ENCODE assay signal across 25 cellular contexts in the genomic region with DNA sequence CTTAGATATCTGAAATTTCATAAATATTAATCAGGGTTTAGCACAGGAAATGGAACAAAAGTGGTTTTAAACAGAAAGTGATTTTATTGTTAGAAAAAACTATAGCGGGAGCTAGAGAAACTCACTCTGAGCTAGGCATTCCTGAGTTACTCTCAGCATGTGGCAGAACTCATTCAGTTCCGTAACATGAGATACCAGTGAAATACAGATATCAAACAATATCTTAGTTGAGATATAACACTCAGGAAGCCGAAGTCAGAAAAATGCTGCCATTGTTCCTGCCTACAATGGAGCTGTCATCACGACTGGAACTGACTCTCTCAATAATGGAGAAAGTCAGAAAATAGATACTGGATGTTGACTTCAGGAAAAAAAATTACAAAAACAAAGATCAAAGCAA.
"Had no signal": no experiment of that assay in that cellular context is flagged by ENCODE, and none has a peak within 500 bp of the region (broad histone marks: within the 10 kb centered on the region; RNA-seq: fewer than 3 reads in every experiment).

No MANE protein-coding gene starts in this region.

- H3K27me3 Mint-ChIP-seq: effector memory CD8-positive, alpha-beta T cell; naive thymus-derived CD4-positive, alpha-beta T cell had no signal

- H3K9me3 Mint-ChIP-seq: nephron progenitor cell had no signal

- H3K4me3 ChIP-seq: esophagus muscularis mucosa, gastroesophageal sphincter, left ventricle myocardium inferior, lower lobe of right lung, right atrium auricular region, sigmoid colon, skin epidermis, stomach, thoracic aorta, transverse colon had no signal

- ATAC-seq: effector memory CD8-positive, alpha-beta T cell; gastroesophageal sphincter; left cardiac atrium; lower lobe of right lung; naive thymus-derived CD4-positive, alpha-beta T cell had no signal

- H3K4me3 Mint-ChIP-seq: effector memory CD8-positive, alpha-beta T cell; immature natural killer cell; naive thymus-derived CD4-positive, alpha-beta T cell; nephron progenitor cell had no signal

- DNase-seq: effector memory CD8-positive, alpha-beta T cell; foreskin fibroblast; immature natural killer cell; kidney; left cardiac atrium; left ventricle myocardium inferior; lower lobe of right lung; mesenchymal stem cell; naive thymus-derived CD4-positive, alpha-beta T cell; nephron progenitor cell; posterior cingulate gyrus; sigmoid colon; stimulated activated CD4-positive, alpha-beta T cell treated with anti-CD3 and anti-CD28 coated beads, Interleukin-2, amount 100 ng/mL, for 24 hours; stimulated activated CD4-positive, alpha-beta T cell treated with anti-CD3 and anti-CD28 coated beads, Interleukin-4, amount 100 ng/mL, for 4 hours; stimulated activated naive CD4-positive, alpha-beta T cell; stomach; substantia nigra; transverse colon had no signal

- H3K27ac Mint-ChIP-seq: effector memory CD8-positive, alpha-beta T cell; immature natural killer cell; naive thymus-derived CD4-positive, alpha-beta T cell; nephron progenitor cell had no signal

- H3K36me3 ChIP-seq: esophagus muscularis mucosa, gastroesophageal sphincter, left ventricle myocardium inferior, lower lobe of right lung, neutrophil, right atrium auricular region, sigmoid colon, stomach, thoracic aorta, transverse colon had no signal

- H3K36me3 Mint-ChIP-seq: immature natural killer cell; naive thymus-derived CD4-positive, alpha-beta T cell had no signal

- H3K27ac ChIP-seq: epithelial cell of prostate, esophagus muscularis mucosa, gastroesophageal sphincter, left ventricle myocardium inferior, lower lobe of right lung, neutrophil, right atrium auricular region, sigmoid colon, skin epidermis, stomach, thoracic aorta, transverse colon had no signal

- H3K9me3 ChIP-seq: esophagus muscularis mucosa, gastroesophageal sphincter, lower lobe of right lung, neutrophil, right atrium auricular region, thoracic aorta, transverse colon had no signal

- H3K27me3 ChIP-seq: esophagus muscularis mucosa, gastroesophageal sphincter, neutrophil, right atrium auricular region, sigmoid colon, stomach, transverse colon had no signal

- H3K4me1 Mint-ChIP-seq: immature natural killer cell; naive thymus-derived CD4-positive, alpha-beta T cell; nephron progenitor cell had no signal

- H3K4me1 ChIP-seq: esophagus muscularis mucosa, gastroesophageal sphincter, left ventricle myocardium inferior, lower lobe of right lung, right atrium auricular region, sigmoid colon, stomach, transverse colon had no signal
